In the genomic region with DNA sequence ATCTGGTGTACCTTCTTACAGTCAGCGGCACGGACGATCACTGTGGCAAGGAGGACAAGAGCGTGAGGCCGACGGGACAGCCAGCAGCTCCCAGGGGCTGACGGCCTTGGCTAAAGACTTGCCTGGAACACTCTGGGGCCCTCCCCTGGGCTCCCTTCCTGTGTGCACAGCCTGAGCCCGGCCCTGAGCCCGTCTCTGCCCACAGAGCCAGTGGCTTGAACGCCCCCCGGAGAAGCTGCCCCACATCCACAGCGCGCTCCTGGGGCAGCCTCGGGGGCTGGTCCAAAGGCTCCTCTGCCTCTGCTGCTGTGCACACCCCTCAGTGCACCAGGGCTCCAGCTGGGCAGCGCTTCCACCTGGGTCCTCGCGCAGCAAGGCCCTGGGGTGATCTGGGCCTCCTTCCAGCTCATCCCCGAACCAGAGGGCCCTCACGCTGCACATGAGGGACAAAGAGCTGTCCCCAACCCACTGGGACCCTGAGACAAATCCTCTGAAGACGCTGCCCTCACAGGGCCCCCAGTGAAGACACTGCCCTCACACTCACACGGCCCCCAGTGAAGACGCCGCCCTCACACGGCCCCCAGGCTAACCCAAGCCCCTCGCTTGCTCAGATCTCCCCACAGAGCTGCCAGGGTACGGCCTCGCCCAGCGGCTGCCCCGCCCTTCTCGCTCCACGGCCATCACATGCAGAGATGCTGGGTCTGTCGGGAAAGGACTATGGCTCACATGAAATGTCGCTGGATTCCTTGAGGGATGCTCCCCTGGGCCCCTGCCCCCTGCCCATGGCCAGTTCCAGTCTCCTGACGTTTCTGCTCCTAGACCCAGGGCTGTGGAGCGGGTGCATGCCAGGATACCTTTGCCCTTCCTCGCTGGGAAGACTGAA, we compare ENCODE assay signal across 24 cellular contexts. TPM values are rescaled to one million over a fixed set of nuclear protein-coding genes. Genes with fewer than 3 reads are reported as not detected.
DNase-seq lines count a peak whose midpoint lies in the region; ATAC-seq and TF ChIP-seq lines count a peak whose summit lies in the region.
"Had no signal": no experiment of that assay in that cellular context is flagged by ENCODE, and none has a peak within 500 bp of the region (broad histone marks: within the 10 kb centered on the region; RNA-seq: fewer than 3 reads in every experiment).

No MANE protein-coding gene starts in this region.

- 93 to 96% methylated on average over 34 to 36 of the region's 36 CpGs for WGBS in endodermal cell (ENCODE audit: insufficient coverage in 1 of 2, insufficient read length in 1 of 2), 2 experiments

- CTCF ChIA-PET in AG04450 (lab: Charles Lee) = no interaction called here
- CTCF ChIA-PET in HEK293 (lab: Yijun Ruan, JAX) = interaction anchor here (0.5 kb wide), 1 partner anchor 558 kb away, joined by 3 read pairs; no protein-coding TSS in a partner anchor

- H3K9me3 ChIP-seq in AG04450 (ENCODE audit: control insufficient read depth, insufficient read depth, low read length) (no peaks in the 10 kb centered on the region; the same call in 1 of the 2 replicates), HEK293 (ENCODE audit: control insufficient read depth, insufficient read depth, low read depth, low read length) (no peaks in the 10 kb centered on the region), endodermal cell (ENCODE audit: control insufficient read depth, low read length) (no peaks in the 10 kb centered on the region)

- no peaks in the 10 kb centered on the region for H3K9me3 Mint-ChIP-seq in endodermal cell
- no peaks in the 10 kb centered on the region for H3K9me3 Mint-ChIP-seq in naive B cell
- H3K9me3 Mint-ChIP-seq: CD4-positive, alpha-beta memory T cell had no signal

- no peak for TF ChIP-seq CTCF in AG04450 (IDR thresholded peaks at IDR 0.05; ENCODE audit: low read depth, low read length)
- no peak for TF ChIP-seq CTCF in HEK293 (tag by site-specific recombination; IDR thresholded peaks at IDR 0.05)
- no peak for TF ChIP-seq CTCF in endodermal cell (conservative IDR thresholded peaks at IDR 0.05)

- no peak for DNase-seq in AG04450 (ENCODE audit: low read depth, low spot score)
- no peak for DNase-seq in endodermal cell
- DNase-seq in naive B cell = no peak
- no peak for DNase-seq in activated CD4-positive, alpha-beta T cell treated with anti-CD3 and anti-CD28 coated beads, Interleukin-2, amount 50 U/mL, for 48 hours
- DNase-seq: AML-193; C1 segment of cervical spinal cord; CD4-positive, alpha-beta memory T cell; COR-L47; MM.1S; NCI-H2029; NCI-H446; NCI-H524 treated with DMSO at 0.1 percent for 48 hours; NCI-H774; NK-92 treated with Interleukin-12 subunit alpha and Interleukin-12 subunit beta, amount 100 ng/mL, for 24 hours; PC-9; SHP77 treated with DMSO at 0.1 percent for 48 hours had no signal

- peaks cover 4 to 88% of the 10 kb centered on the region in 2 experiments; a peak in 2 of 3 replicates for H3K36me3 ChIP-seq in HEK293 (ENCODE audit: control insufficient read depth in 2 of 2, insufficient read depth in 1 of 2, low read length in 2 of 2)
- H3K36me3 ChIP-seq in endodermal cell (ENCODE audit: control insufficient read depth, insufficient read depth, low read length) = peaks cover 60% of the 10 kb centered on the region

- ATAC-seq in naive B cell (ENCODE audit: low read depth in 2 of 2) (no peak), HG03095 (IDR thresholded peaks at IDR 0.05; ENCODE audit: unreplicated experiment) (no peak), HG02852 (IDR thresholded peaks at IDR 0.05; ENCODE audit: unreplicated experiment) (no peak), GM21528 (IDR thresholded peaks at IDR 0.05; ENCODE audit: low FRiP score, unreplicated experiment) (no peak)

- H3K4me1 ChIP-seq in HEK293 (ENCODE audit: control insufficient read depth, insufficient read depth, low read length) = no peaks in the 10 kb centered on the region
- no peaks in the 10 kb centered on the region for H3K4me1 ChIP-seq in endodermal cell (ENCODE audit: control insufficient read depth, insufficient read depth, low read length)

- no peak overlapping the region for H3K4me3 ChIP-seq in AG04450 (ENCODE audit: low read depth, low read length)
- no peak overlapping the region for H3K4me3 ChIP-seq in HEK293 (ENCODE audit: low read depth, low read length)
- no peak overlapping the region for H3K4me3 ChIP-seq in endodermal cell (ENCODE audit: low read length)
- H3K4me3 ChIP-seq: PC-9, SK-N-MC had no signal

- H3K27ac ChIP-seq in AG04450 (ENCODE audit: low read depth, low read length) (peak overlapping the region; percentile 52), HEK293 (ENCODE audit: extremely low read depth, low read depth, low read length) (no peak overlapping the region), endodermal cell (ENCODE audit: low read depth, low read length) (no peak overlapping the region)
- H3K27ac ChIP-seq: KMS-11, PC-9, SK-N-MC had no signal

- H3K27ac Mint-ChIP-seq in endodermal cell = peak overlapping the region; percentile 44
- peak overlapping the region in 4 of 6 donors; percentile 29 to 87 (median 51) for H3K27ac Mint-ChIP-seq in naive B cell
- H3K27ac Mint-ChIP-seq: CD4-positive, alpha-beta memory T cell had no signal

- peaks cover 80% of the 10 kb centered on the region for H3K36me3 Mint-ChIP-seq in endodermal cell (ENCODE audit: low read depth)
- peaks cover 4 to 8% of the 10 kb centered on the region in 2 donors for H3K36me3 Mint-ChIP-seq in naive B cell

- POLR2A ChIA-PET in AG04450 (lab: Yijun Ruan, JAX) (no interaction called here), HEK293 (lab: Yijun Ruan, JAX) (no interaction called here)

- H3K4me1 Mint-ChIP-seq in endodermal cell (no peaks in the 10 kb centered on the region), naive B cell (peaks cover 11 to 27% (median 14%) of the 10 kb centered on the region in 3 donors)

- no peak overlapping the region for H3K9ac ChIP-seq in endodermal cell (ENCODE audit: extremely low read depth, low read length, poor library complexity, severe bottlenecking)
- H3K9ac ChIP-seq: KMS-11 had no signal

- H3K27me3 ChIP-seq in AG04450 (ENCODE audit: control insufficient read depth, insufficient read depth, low read length) = no peaks in the 10 kb centered on the region
- no peaks in the 10 kb centered on the region for H3K27me3 ChIP-seq in endodermal cell (ENCODE audit: control insufficient read depth, insufficient read depth, low read length, poor library complexity, severe bottlenecking)

- no peak overlapping the region for H3K4me3 Mint-ChIP-seq in endodermal cell
- peak overlapping the region in 1 of 8 donors; percentile 29 for H3K4me3 Mint-ChIP-seq in naive B cell
- H3K4me3 Mint-ChIP-seq: CD4-positive, alpha-beta memory T cell had no signal

- H3K27me3 Mint-ChIP-seq in endodermal cell (ENCODE audit: insufficient read depth) (no peaks in the 10 kb centered on the region), naive B cell (no peaks in the 10 kb centered on the region)
- H3K27me3 Mint-ChIP-seq: CD4-positive, alpha-beta memory T cell had no signal

TF ChIP-seq in HEK293, 187 proteins besides CTCF, POLR2A, EP300 and RAD21:
- TF ChIP-seq ZNF341 (tag by site-specific recombination; IDR thresholded peaks at IDR 0.05; ENCODE audit: low read depth) (no peak), ZIC2 (tag by site-specific recombination; IDR thresholded peaks at IDR 0.05) (peak; percentile 46; the same call in 1 of the 2 replicates)

RNA-seq across cellular contexts. Expression of a gene that starts 22.2 kb away (rescaled TPM):
- polyA plus RNA-seq in AG04450 (2011; rRNA removed) = 0.06 TPM in 2 replicates
- polyA minus RNA-seq in AG04450 (2011; rRNA and poly(A)+ RNA removed) = not detected in 2 replicates
- total RNA-seq in endodermal cell = 1 to 10 TPM; 1.9 to 3.2 TPM
- polyA plus RNA-seq in endodermal cell (2013, experiment 1 of 2) = 1.6 TPM
- 0.62 TPM for polyA plus RNA-seq in endodermal cell (2013, experiment 2 of 2)
- 1 to 10 TPM; 1.8 to 5.7 (median 2.4) TPM for polyA plus RNA-seq in naive B cell (ENCODE audit: low read depth in 6 of 6)
- total RNA-seq: H4, RPMI7951 had no signal
